8 cellular contexts compared by ENCODE assay signal in genomic region chr3:139520028-139520737, GRCh38. TPM values are rescaled to one million over a fixed set of nuclear protein-coding genes. Genes with fewer than 3 reads are reported as not detected.
A peak's percentile ranks its signal among the peaks of the same experiment; 100 is the strongest.
DNase-seq lines count a peak whose midpoint lies in the region; ATAC-seq and TF ChIP-seq lines count a peak whose summit lies in the region.

No MANE protein-coding gene starts in this region.

- H3K9me3 Mint-ChIP-seq in activated naive CD8-positive, alpha-beta T cell treated with anti-CD3 and anti-CD28 coated beads for 36 hours: no peaks in the 10 kb centered on the region

- H3K36me3 Mint-ChIP-seq in activated naive CD8-positive, alpha-beta T cell treated with anti-CD3 and anti-CD28 coated beads for 36 hours: no peaks in the 10 kb centered on the region

- H3K27ac Mint-ChIP-seq in activated naive CD8-positive, alpha-beta T cell treated with anti-CD3 and anti-CD28 coated beads for 36 hours: no peak overlapping the region

- H3K36me3 ChIP-seq in right lobe of liver: no peaks in the 10 kb centered on the region

- ATAC-seq in HG03432 (IDR thresholded peaks at IDR 0.05; ENCODE audit: unreplicated experiment): peak; percentile 46
- peak; percentile 19 to 61 (median 40) for ATAC-seq in right lobe of liver

- H3K4me3 ChIP-seq in right lobe of liver: no peak overlapping the region

- TF ChIP-seq CTCF in right lobe of liver (IDR thresholded peaks at IDR 0.05): peak; percentile 20 to 51 (median 37)

- H3K27me3 Mint-ChIP-seq in activated naive CD8-positive, alpha-beta T cell treated with anti-CD3 and anti-CD28 coated beads for 36 hours: no peaks in the 10 kb centered on the region

- H3K9me3 ChIP-seq in right lobe of liver: no peaks in the 10 kb centered on the region

- no peaks in the 10 kb centered on the region for H3K4me1 Mint-ChIP-seq in activated naive CD8-positive, alpha-beta T cell treated with anti-CD3 and anti-CD28 coated beads for 36 hours

- DNase-seq in D341Med (ENCODE audit: low spot score) (peak; percentile 49), right lobe of liver (no peak), cortex of kidney (lab: John Stamatoyannopoulos, UW) (no peak), SIG-M5 treated with dmso at 0.1 percent for 504 hours (lab: John Stamatoyannopoulos, UW; ENCODE audit: unreplicated experiment) (no peak), islet precursor cell (no peak), NK-92 (lab: John Stamatoyannopoulos, UW; ENCODE audit: unreplicated experiment) (no peak)
- DNase-seq in activated naive CD8-positive, alpha-beta T cell treated with anti-CD3 and anti-CD28 coated beads for 36 hours: peak; percentile 43

- H3K27me3 ChIP-seq in right lobe of liver: no peaks in the 10 kb centered on the region

- 70% methylated on average over 5 of the region's 7 CpGs for WGBS in right lobe of liver (ENCODE audit: insufficient coverage, low coverage, low lambda C conversion rate, missing lambda C conversion rate)

- H3K27ac ChIP-seq in right lobe of liver: no peak overlapping the region

- TF ChIP-seq POLR2A in right lobe of liver (IDR thresholded peaks at IDR 0.05): no peak

- no peak overlapping the region for H3K4me3 Mint-ChIP-seq in activated naive CD8-positive, alpha-beta T cell treated with anti-CD3 and anti-CD28 coated beads for 36 hours

- H3K4me1 ChIP-seq in right lobe of liver: no peaks in the 10 kb centered on the region

- intact Hi-C loops in right lobe of liver (cut with DNase I): no loop called here

RNA-seq across cellular contexts. Expression of gene RBP1, which starts 19.4 kb away (rescaled TPM):
- total RNA-seq in activated naive CD8-positive, alpha-beta T cell treated with anti-CD3 and anti-CD28 coated beads for 36 hours: not detected
- 10 to 100 TPM; 24.1 to 53.1 (median 37.9) TPM for total RNA-seq in right lobe of liver

RNA-seq across cellular contexts. Expression of gene RBP2, which starts 43.9 kb away (rescaled TPM):
- not detected for total RNA-seq in activated naive CD8-positive, alpha-beta T cell treated with anti-CD3 and anti-CD28 coated beads for 36 hours
- total RNA-seq in right lobe of liver: not detected

Comparison
In these comparisons a context has a peak if more than half of its experiments do, and no peak if none do; other contexts are left out.
1. DNase-seq: peak in D341Med (single experiment) and activated naive CD8-positive, alpha-beta T cell treated with anti-CD3 and anti-CD28 coated beads for 36 hours (single experiment); none in right lobe of liver (0 of 3), cortex of kidney (single experiment), SIG-M5 treated with dmso at 0.1 percent for 504 hours (single experiment), islet precursor cell (single experiment) and NK-92 (single experiment).
2. RNA of gene RBP1, which starts 19.4 kb away (total RNA-seq): 24.1 to 53.1 TPM in right lobe of liver; not detected in activated naive CD8-positive, alpha-beta T cell treated with anti-CD3 and anti-CD28 coated beads for 36 hours; every median in the first group is over 10 times any median in the second.